In genomic region chr20:13009682-13010406, GRCh38 we compare ENCODE assay signal across 8 cellular contexts. TPM values are rescaled to one million over a fixed set of nuclear protein-coding genes. Genes with fewer than 3 reads are reported as not detected.
DNase-seq lines count a peak whose midpoint lies in the region; ATAC-seq and TF ChIP-seq lines count a peak whose summit lies in the region.

No MANE protein-coding gene starts in this region.

- TF ChIP-seq CTCF in NB4 (IDR thresholded peaks at IDR 0.05; ENCODE audit: low read depth, low read length) (no peak), breast epithelium (IDR thresholded peaks at IDR 0.05) (no peak), stomach (IDR thresholded peaks at IDR 0.05) (no peak)

- peak overlapping the region; percentile 83 for H3K4me3 Mint-ChIP-seq in activated naive CD4-positive, alpha-beta T cell treated with anti-CD3 and anti-CD28 coated beads, Interleukin-2, amount 50 U/mL, for 24 hours

- peak overlapping the region; percentile 10 for H3K27ac Mint-ChIP-seq in activated naive CD4-positive, alpha-beta T cell treated with anti-CD3 and anti-CD28 coated beads, Interleukin-2, amount 50 U/mL, for 24 hours

- no peaks in the 10 kb centered on the region for H3K27me3 ChIP-seq in breast epithelium
- no peaks in the 10 kb centered on the region for H3K27me3 ChIP-seq in stomach

- H3K4me1 ChIP-seq in breast epithelium: no peaks in the 10 kb centered on the region
- peaks cover 7 to 21% (median 15%) of the 10 kb centered on the region in 4 donors for H3K4me1 ChIP-seq in stomach

- H3K9me3 Mint-ChIP-seq in activated naive CD4-positive, alpha-beta T cell treated with anti-CD3 and anti-CD28 coated beads, Interleukin-2, amount 50 U/mL, for 24 hours: no peaks in the 10 kb centered on the region

- WGBS in stomach, 5 donors: 2 to 7% (median 7%) methylated on average over 6 of the region's 6 CpGs

- no peak for DNase-seq in activated naive CD4-positive, alpha-beta T cell (lab: John Stamatoyannopoulos, UW)
- peak; percentile 84 for DNase-seq in NB4 (ENCODE audit: low read depth)
- DNase-seq in breast epithelium (ENCODE audit: low spot score in 2 of 2): peak in 1 of 2 donors; percentile 50
- peak; percentile 6 to 44 for DNase-seq in left colon
- DNase-seq in stomach: no peak
- no peak for DNase-seq in NCI-H2081 treated with DMSO at 0.1 percent for 48 hours (lab: John Stamatoyannopoulos, UW)

- peak overlapping the region; percentile 84 to 93 for H3K27ac ChIP-seq in breast epithelium
- H3K27ac ChIP-seq in stomach: peak overlapping the region in 4 of 5 donors; percentile 63 to 85 (median 78)

- intact Hi-C loops in breast epithelium (cut with DNase I; ENCODE audit: low total_unique reads): no loop called here
- intact Hi-C loops in left colon (cut with DNase I, micrococcal nuclease): no loop called here
- intact Hi-C loops in stomach (cut with DNase I; ENCODE audit: low total_unique reads): no loop called here

- H3K36me3 Mint-ChIP-seq in activated naive CD4-positive, alpha-beta T cell treated with anti-CD3 and anti-CD28 coated beads, Interleukin-2, amount 50 U/mL, for 24 hours: no peaks in the 10 kb centered on the region

- no peak for TF ChIP-seq EP300 in stomach (IDR thresholded peaks at IDR 0.05)

- ATAC-seq in HG02642 (IDR thresholded peaks at IDR 0.05; ENCODE audit: poor library complexity, unreplicated experiment): peak; percentile 97
- ATAC-seq in left colon: peak; percentile 84

- no peaks in the 10 kb centered on the region for H3K9me3 ChIP-seq in breast epithelium
- no peaks in the 10 kb centered on the region for H3K9me3 ChIP-seq in stomach

- H3K4me3 ChIP-seq in NB4 (ENCODE audit: low read depth, low read length) (no peak overlapping the region), breast epithelium (peak overlapping the region; percentile 39 to 69 (median 53)), stomach (peak overlapping the region; percentile 36 to 52 (median 46))

- peaks cover 25% of the 10 kb centered on the region for H3K4me1 Mint-ChIP-seq in activated naive CD4-positive, alpha-beta T cell treated with anti-CD3 and anti-CD28 coated beads, Interleukin-2, amount 50 U/mL, for 24 hours

- peaks cover 3% of the 10 kb centered on the region for H3K27me3 Mint-ChIP-seq in activated naive CD4-positive, alpha-beta T cell treated with anti-CD3 and anti-CD28 coated beads, Interleukin-2, amount 50 U/mL, for 24 hours

- H3K36me3 ChIP-seq in breast epithelium (no peaks in the 10 kb centered on the region), stomach (no peaks in the 10 kb centered on the region)

- no peak for TF ChIP-seq POLR2A in NB4 (IDR thresholded peaks at IDR 0.05; ENCODE audit: extremely low read depth, insufficient read length)
- no peak for TF ChIP-seq POLR2A in breast epithelium (IDR thresholded peaks at IDR 0.05)
- TF ChIP-seq POLR2A in stomach (IDR thresholded peaks at IDR 0.05): no peak

RNA-seq across cellular contexts. Expression of gene SPTLC3, which starts 1.1 kb away (rescaled TPM):
- total RNA-seq in breast epithelium (10 to 100 TPM in 1 of 3 donors, 1 to 10 TPM in 2; 7.7 to 11.1 (median 7.9) TPM), left colon (1 to 10 TPM; 6.6 to 9.7 TPM), stomach (10 to 100 TPM in 2 of 5 donors, 1 to 10 TPM in 2, not detected in 1; 1.9 to 33.9 (median 8.5) TPM)
- polyA plus RNA-seq in stomach: 1 to 10 TPM; 1.1 to 2.1 (median 1.9) TPM

Comparison
In these comparisons a context has a peak if more than half of its experiments do, and no peak if none do; other contexts are left out.
1. DNase-seq: peak in NB4 (single experiment) and left colon (2 of 2); none in activated naive CD4-positive, alpha-beta T cell (0 of 4), stomach (single experiment) and NCI-H2081 treated with DMSO at 0.1 percent for 48 hours (single experiment).